ENCODE assay signal across 15 cellular contexts in the genomic region with DNA sequence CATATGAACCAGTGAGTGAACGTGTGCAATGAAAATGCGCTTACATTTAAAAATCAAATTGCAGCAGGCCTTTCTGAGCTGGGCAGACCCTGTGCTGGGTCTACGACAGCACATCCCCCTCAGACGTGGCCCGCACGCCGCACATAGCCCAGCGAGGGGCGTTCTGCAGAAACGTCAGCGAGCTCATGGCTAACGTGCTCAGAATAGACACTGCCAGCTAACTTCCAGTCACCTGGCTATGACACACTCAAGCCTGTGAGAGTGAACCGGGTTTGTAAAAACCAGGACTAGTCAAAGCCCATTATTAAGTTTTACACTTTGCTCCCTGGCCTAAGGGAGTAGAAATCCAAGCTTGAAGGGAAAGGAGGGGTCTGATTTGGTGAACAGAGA.
"Had no signal": no experiment of that assay in that cellular context is flagged by ENCODE, and none has a peak within 500 bp of the region (broad histone marks: within the 10 kb centered on the region; RNA-seq: fewer than 3 reads in every experiment).

No MANE protein-coding gene starts in this region.

- H3K4me1 ChIP-seq: adrenal gland, sigmoid colon, upper lobe of right lung had no signal

- ATAC-seq: activated CD4-positive, CD25-positive, alpha-beta regulatory T cell treated with anti-CD3 and anti-CD28 coated beads, Interleukin-2, amount 50 U/mL, for 24 hours; effector memory CD8-positive, alpha-beta T cell; naive thymus-derived CD8-positive, alpha-beta T cell; upper lobe of right lung had no signal

- H3K27ac ChIP-seq: adrenal gland, sigmoid colon, upper lobe of right lung had no signal

- H3K27ac Mint-ChIP-seq: dendritic cell treated with granulocyte-macrophage colony-stimulating factor and Interleukin-4, amounts not matched to agents 40 ng/mL and 50 ng/mL, for 4 days; effector memory CD8-positive, alpha-beta T cell; naive thymus-derived CD8-positive, alpha-beta T cell had no signal

- H3K36me3 ChIP-seq: adrenal gland, sigmoid colon, upper lobe of right lung had no signal

- H3K4me3 ChIP-seq: adrenal gland, lung, sigmoid colon, upper lobe of right lung had no signal

- FAIRE-seq: TTC549 had no signal

- DNase-seq: activated naive CD4-positive, alpha-beta T cell treated with anti-CD3 and anti-CD28 coated beads, Interleukin-2, amount 50 U/mL, for 16 hours; central memory CD4-positive, alpha-beta T cell; effector memory CD8-positive, alpha-beta T cell; naive thymus-derived CD8-positive, alpha-beta T cell; nucleus accumbens; sigmoid colon; stimulated activated CD4-positive, alpha-beta T cell treated with anti-CD3 and anti-CD28 coated beads, Interleukin-12 subunit alpha, Interleukin-12 subunit beta, amount 100 ng/mL, for 4 hours; stimulated activated naive CD4-positive, alpha-beta T cell treated with Interleukin-2 at 50 U/mL for 16 hours; T-helper 2 cell; upper lobe of right lung had no signal

- H3K4me3 Mint-ChIP-seq: dendritic cell treated with granulocyte-macrophage colony-stimulating factor and Interleukin-4, amounts not matched to agents 40 ng/mL and 50 ng/mL, for 4 days; effector memory CD8-positive, alpha-beta T cell; naive thymus-derived CD8-positive, alpha-beta T cell had no signal
